In genomic region chr7:23539494-23539907, GRCh38 we compare ENCODE assay signal across 2 cellular contexts.
TF ChIP-seq lines count a peak whose summit lies in the region.

No MANE protein-coding gene starts in this region.

TF ChIP-seq in SK-N-SH, 30 proteins besides CTCF, POLR2A, EP300 and RAD21 (continued from another document):
- TF ChIP-seq FOSL2 (IDR thresholded peaks at IDR 0.05; ENCODE audit: borderline replicate concordance, low read depth) (no peak), GATA2 (CRISPR knock-in tag; IDR thresholded peaks at IDR 0.05) (no peak), RXRA (IDR thresholded peaks at IDR 0.05; ENCODE audit: borderline replicate concordance, low read depth) (no peak), FOXJ3 (CRISPR knock-in tag; IDR thresholded peaks at IDR 0.05) (no peak), JUND (IDR thresholded peaks at IDR 0.05) (no peak)

TF ChIP-seq in SK-N-SH treated with all-trans-retinoic acid at 6 μM for 48 hours, 23 proteins besides CTCF, POLR2A, EP300 and RAD21 (continued from another document):
- TF ChIP-seq POU6F1 (CRISPR knock-in tag; IDR thresholded peaks at IDR 0.05; ENCODE audit: borderline replicate concordance, low read depth) (no peak), ESRRG (CRISPR knock-in tag; IDR thresholded peaks at IDR 0.05) (no peak), RARB (CRISPR knock-in tag; IDR thresholded peaks at IDR 0.05) (no peak), SNAI2 (CRISPR knock-in tag; IDR thresholded peaks at IDR 0.05) (no peak), ZNF70 (CRISPR knock-in tag; IDR thresholded peaks at IDR 0.05) (no peak), ZC3H10 (CRISPR knock-in tag; IDR thresholded peaks at IDR 0.05) (no peak), CSDC2 (CRISPR knock-in tag; IDR thresholded peaks at IDR 0.05) (no peak), OSR1 (CRISPR knock-in tag; IDR thresholded peaks at IDR 0.05) (no peak), ARNTL (CRISPR knock-in tag; IDR thresholded peaks at IDR 0.05; ENCODE audit: borderline replicate concordance, low read depth) (no peak), GLIS3 (CRISPR knock-in tag; IDR thresholded peaks at IDR 0.05) (no peak), CREB5 (CRISPR knock-in tag; IDR thresholded peaks at IDR 0.05; ENCODE audit: low read depth) (no peak), PPARA (CRISPR knock-in tag; IDR thresholded peaks at IDR 0.05; ENCODE audit: borderline replicate concordance) (no peak)
